8 cellular contexts compared by ENCODE assay signal in the genomic region with DNA sequence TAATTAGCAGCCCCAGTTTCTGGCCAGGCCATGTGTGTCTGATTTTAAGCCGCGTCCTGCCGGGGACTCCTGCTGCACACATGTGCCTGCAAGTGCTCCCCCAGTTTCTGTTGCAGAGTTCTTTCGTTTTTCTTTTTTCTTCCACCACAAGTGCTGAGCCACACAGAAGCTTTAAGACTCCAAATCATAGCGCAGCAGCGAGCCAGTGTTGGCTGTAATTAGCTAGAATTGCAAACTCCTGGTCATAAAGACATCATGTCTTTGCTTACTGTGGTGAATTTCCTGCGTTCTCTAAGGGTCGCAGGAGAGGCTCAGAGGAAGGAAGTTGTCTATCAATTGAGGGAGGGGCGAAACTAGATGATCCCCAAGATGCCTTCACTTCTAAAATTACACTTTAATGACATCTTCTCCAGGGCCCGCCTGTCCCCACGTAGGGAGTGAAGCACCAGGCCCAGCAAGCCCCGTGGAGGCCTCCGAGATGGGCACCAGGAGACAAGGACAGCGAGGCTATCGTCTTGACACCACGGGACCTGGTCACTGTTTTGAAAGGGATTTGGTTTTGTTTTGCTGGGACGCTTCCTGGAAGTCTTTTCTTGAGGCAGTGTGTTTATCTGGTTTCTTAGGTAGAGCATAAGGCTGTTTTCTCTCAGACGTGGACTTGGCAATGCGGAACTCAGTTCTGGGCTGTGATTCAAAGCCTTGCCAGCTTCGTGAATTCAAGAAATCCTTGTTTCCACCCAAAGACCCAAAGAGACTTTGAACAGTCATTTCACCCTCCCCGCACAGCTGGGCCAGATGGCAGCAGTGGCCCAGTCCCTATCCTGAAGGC.
DNase-seq lines count a peak whose midpoint lies in the region; ATAC-seq and TF ChIP-seq lines count a peak whose summit lies in the region.

No MANE protein-coding gene starts in this region.

- no peaks in the 10 kb centered on the region for H3K27me3 Mint-ChIP-seq in effector memory CD8-positive, alpha-beta T cell
- H3K27me3 Mint-ChIP-seq in progenitor cell of endocrine pancreas = peaks cover 28% of the 10 kb centered on the region

- H3K9me3 Mint-ChIP-seq in effector memory CD8-positive, alpha-beta T cell = no peaks in the 10 kb centered on the region
- H3K9me3 Mint-ChIP-seq in progenitor cell of endocrine pancreas (ENCODE audit: low read depth) = no peaks in the 10 kb centered on the region

- no peaks in the 10 kb centered on the region for H3K9me3 ChIP-seq in OCI-LY3 (ENCODE audit: insufficient read depth, low read length)

- peak overlapping the region; percentile 86 to 90 for H3K4me3 Mint-ChIP-seq in effector memory CD8-positive, alpha-beta T cell
- H3K4me3 Mint-ChIP-seq in progenitor cell of endocrine pancreas (ENCODE audit: low read depth) = no peak overlapping the region

- H3K4me3 ChIP-seq in OCI-LY3 (ENCODE audit: low read length) (peak overlapping the region; percentile 8), lower leg skin (ENCODE audit: low read depth, poor library complexity, severe bottlenecking) (no peak overlapping the region)

- H2AFZ ChIP-seq in OCI-LY3 (ENCODE audit: low read depth, low read length) = peak overlapping the region; percentile 0; the same call in 1 of the 2 replicates

- peak overlapping the region; percentile 95 to 96 for H3K27ac Mint-ChIP-seq in effector memory CD8-positive, alpha-beta T cell
- no peak overlapping the region for H3K27ac Mint-ChIP-seq in progenitor cell of endocrine pancreas

- H3K4me1 ChIP-seq in OCI-LY3 (ENCODE audit: low read length) = peaks cover 22% of the 10 kb centered on the region

- WGBS in lower leg skin, 2 donors = 50 to 61% methylated on average over 21 of the region's 21 CpGs

- peaks cover 3% of the 10 kb centered on the region for H3K36me3 Mint-ChIP-seq in effector memory CD8-positive, alpha-beta T cell (ENCODE audit: insufficient read depth)
- H3K36me3 Mint-ChIP-seq in progenitor cell of endocrine pancreas (ENCODE audit: insufficient read depth) = no peaks in the 10 kb centered on the region

- TF ChIP-seq CTCF in OCI-LY3 (IDR thresholded peaks at IDR 0.05; ENCODE audit: low read depth, low read length) (no peak), progenitor cell of endocrine pancreas (IDR thresholded peaks at IDR 0.05; ENCODE audit: unreplicated experiment) (no peak), lower leg skin (IDR thresholded peaks at IDR 0.05) (no peak)

- H3K79me2 ChIP-seq in OCI-LY3 (ENCODE audit: low read length) = no peaks in the 10 kb centered on the region

- no peak for TF ChIP-seq POLR2A in lower leg skin (IDR thresholded peaks at IDR 0.05)

- no peaks in the 10 kb centered on the region for H3K36me3 ChIP-seq in OCI-LY3 (replicated peaks; ENCODE audit: low read depth, low read length)

- H3K27ac ChIP-seq in OCI-LY3 (ENCODE audit: low read length) = no peak overlapping the region

- peaks cover 41 to 45% of the 10 kb centered on the region in 2 donors for H3K4me1 Mint-ChIP-seq in effector memory CD8-positive, alpha-beta T cell (ENCODE audit: low read depth in 2 of 2)
- H3K4me1 Mint-ChIP-seq in progenitor cell of endocrine pancreas (ENCODE audit: low read depth) = peaks cover 1% of the 10 kb centered on the region

- H3K4me2 ChIP-seq in OCI-LY3 (ENCODE audit: low read length) = peak overlapping the region; percentile 48

- no peaks in the 10 kb centered on the region for H4K20me1 ChIP-seq in OCI-LY3 (ENCODE audit: insufficient read depth, low read length)

- ATAC-seq in GM21528 (IDR thresholded peaks at IDR 0.05; ENCODE audit: low FRiP score, unreplicated experiment) = peak; percentile 80
- ATAC-seq in effector memory CD8-positive, alpha-beta T cell (replicated peaks) = peak; percentile 80

- no peak overlapping the region; the same call in 1 of the 2 replicates for H3K9ac ChIP-seq in OCI-LY3 (ENCODE audit: low read length)

- intact Hi-C loops in lower leg skin (cut with DNase I; ENCODE audit: low total_unique reads) = no loop called here

- DNase-seq in GM03348 (ENCODE audit: low spot score) (peak; percentile 43), progenitor cell of endocrine pancreas (ENCODE audit: low spot score, unreplicated experiment) (no peak), D341Med (ENCODE audit: low spot score) (no peak), lower leg skin (ENCODE audit: low spot score in 2 of 2) (no peak)
- peak in 1 of 3 experiments; percentile 10 for DNase-seq in effector memory CD8-positive, alpha-beta T cell
- peak; percentile 28 for DNase-seq in stimulated activated naive CD4-positive, alpha-beta T cell treated with Interleukin-2 at 50 U/mL for 16 hours (lab: John Stamatoyannopoulos, UW)

- peaks cover under 1% of the 10 kb centered on the region; the same call in 1 of the 2 replicates for H3K27me3 ChIP-seq in OCI-LY3 (ENCODE audit: low read depth, low read length)

Comparison
In these comparisons a context has a peak if more than half of its experiments do, and no peak if none do; other contexts are left out.
1. DNase-seq: peak in GM03348 (single experiment) and stimulated activated naive CD4-positive, alpha-beta T cell treated with Interleukin-2 at 50 U/mL for 16 hours (single experiment); none in progenitor cell of endocrine pancreas (single experiment), D341Med (single experiment) and lower leg skin (0 of 2).